ENCODE assay signal across 2 cellular contexts in genomic region chr20:51495921-51496545, GRCh38.
TF ChIP-seq lines count a peak whose summit lies in the region.

No MANE protein-coding gene starts in this region.

TF ChIP-seq in HepG2, 621 proteins besides CTCF, POLR2A, EP300 and RAD21:
- no peak for TF ChIP-seq DPF2 (CRISPR knock-in tag; IDR thresholded peaks at IDR 0.05; ENCODE audit: borderline replicate concordance, low read depth)

TF ChIP-seq in endothelial cell of umbilical vein, 7 proteins besides CTCF, POLR2A, EP300 and RAD21:
- no peak for TF ChIP-seq POLR2AphosphoS5 (IDR thresholded peaks at IDR 0.05; ENCODE audit: insufficient read depth, low read depth, low read length)
- TF ChIP-seq, protein P1, sequence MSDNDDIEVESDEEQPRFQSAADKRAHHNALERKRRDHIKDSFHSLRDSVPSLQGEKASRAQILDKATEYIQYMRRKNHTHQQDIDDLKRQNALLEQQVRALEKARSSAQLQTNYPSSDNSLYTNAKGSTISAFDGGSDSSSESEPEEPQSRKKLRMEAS (IDR thresholded peaks at IDR 0.05; ENCODE audit: insufficient read depth, insufficient read length) = no peak
- no peak for TF ChIP-seq EZH2 (IDR thresholded peaks at IDR 0.05; ENCODE audit: borderline replicate concordance, low read depth, low read length, severe bottlenecking)
- no peak for TF ChIP-seq JUN (IDR thresholded peaks at IDR 0.05; ENCODE audit: borderline replicate concordance, insufficient read depth, insufficient read length, low read depth)
- TF ChIP-seq GATA2 (IDR thresholded peaks at IDR 0.05; ENCODE audit: insufficient read depth, insufficient read length, low read depth, low read length) = no peak
- TF ChIP-seq FOS (IDR thresholded peaks at IDR 0.05; ENCODE audit: borderline replicate concordance, insufficient read depth, low read length) = no peak
- no peak for TF ChIP-seq MYC (IDR thresholded peaks at IDR 0.05; ENCODE audit: low read depth, low read length)
